ENCODE assay signal across 27 cellular contexts in the genomic region with DNA sequence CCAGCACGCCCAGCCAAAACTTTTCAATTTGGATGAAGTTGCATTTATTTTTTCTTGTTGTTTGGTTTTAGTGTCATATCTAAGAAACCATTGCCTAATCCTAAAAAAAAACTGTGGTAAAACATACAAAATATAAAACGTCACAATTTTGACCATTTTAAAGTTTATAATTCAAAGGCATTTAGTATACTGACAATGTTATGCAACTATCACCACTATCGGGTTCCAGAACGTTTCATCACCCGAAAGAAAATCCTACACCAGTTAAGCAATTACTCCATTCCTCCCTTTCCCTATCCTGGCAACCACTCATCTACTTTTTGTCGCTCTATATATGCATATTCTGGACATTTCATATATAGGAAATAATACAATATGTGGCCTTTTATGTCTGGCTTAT. TPM values are rescaled to one million over a fixed set of nuclear protein-coding genes. Genes with fewer than 3 reads are reported as not detected.
"Had no signal": no experiment of that assay in that cellular context is flagged by ENCODE, and none has a peak within 500 bp of the region (broad histone marks: within the 10 kb centered on the region; RNA-seq: fewer than 3 reads in every experiment).

No MANE protein-coding gene starts in this region.

- DNase-seq: activated CD4-positive, alpha-beta T cell treated with anti-CD3 and anti-CD28 coated beads, Interleukin-2, amount 50 U/mL, for 4 hours; activated CD8-positive, alpha-beta memory T cell treated with anti-CD3 and anti-CD28 coated beads, Interleukin-2, amount 50 U/mL, for 48 hours; activated naive CD4-positive, alpha-beta T cell; activated T-cell treated with anti-CD3 and anti-CD28 coated beads, Interleukin-2, amount 50 U/mL, for 4 hours; amniotic stem cell; cerebellar nuclear complex; head of caudate nucleus; hypothalamus; nephron progenitor cell; right cardiac atrium; stimulated activated CD4-positive, alpha-beta T cell treated with anti-CD3 and anti-CD28 coated beads, Interleukin-2, amount 100 ng/mL, for 48 hours; stimulated activated CD8-positive, alpha-beta memory T cell treated with anti-CD3 and anti-CD28 coated beads, Interleukin-4, amount 100 ng/mL, for 48 hours; stimulated activated naive B cell treated with anti-CD40 and anti-IgM and Interleukin-4, amounts not matched to agents 10 μg/mL and 1 μg/mL and 100 μg/mL, for 72 hours; T-helper 1 cell; testis; uterus had no signal

- H3K36me3 ChIP-seq: gastroesophageal sphincter, uterus had no signal

- H3K4me3 ChIP-seq: gastroesophageal sphincter, smooth muscle cell, testis, uterus had no signal

- H3K27ac ChIP-seq: gastroesophageal sphincter, parathyroid adenoma, testis, uterus had no signal

- H3K27me3 ChIP-seq: testis, uterus had no signal

- H3K79me2 ChIP-seq: parathyroid adenoma had no signal

- H3K9ac ChIP-seq: parathyroid adenoma had no signal

- H3K4me1 ChIP-seq: gastroesophageal sphincter, parathyroid adenoma, testis, uterus had no signal

- ATAC-seq: activated T-cell treated with anti-CD3 and anti-CD28 coated beads, Interleukin-2, amount 50 U/mL, for 4 hours; gastroesophageal sphincter; right cardiac atrium; stimulated activated naive B cell treated with anti-CD40 and anti-IgM and Interleukin-4, amounts not matched to agents 10 μg/mL and 1 μg/mL and 100 μg/mL, for 72 hours; WTC11 had no signal

- H2AFZ ChIP-seq: parathyroid adenoma had no signal

- H3K4me2 ChIP-seq: smooth muscle cell had no signal

- H3K9me3 ChIP-seq: gastroesophageal sphincter, testis, uterus had no signal

RNA-seq across cellular contexts. Expression of a gene that starts 30.5 kb away (rescaled TPM):
- total RNA-seq: activated CD8-positive, alpha-beta memory T cell treated with anti-CD3 and anti-CD28 coated beads for 36 hours; activated T-cell treated with anti-CD3 and anti-CD28 coated beads, Interleukin-2, amount 50 U/mL, for 4 hours; activated T-helper 2 cell treated with anti-CD3 and anti-CD28 coated beads, Interferon-gamma antibody, Interleukin-2, Interleukin-4, amounts not matched to agents 10 μg/mL and 5 μg/mL and 100 μg/mL, durations not matched to agents 14 hours and 24 hours and 36 hours; epithelial cell of proximal tubule; fibroblast of lung; liver; mononuclear cell; pulmonary artery endothelial cell; right cardiac atrium; smooth muscle cell; uterus had no signal
- polyA plus RNA-seq: fibroblast of lung, liver had no signal

RNA-seq across cellular contexts. Expression of a gene that starts 57.8 kb away (rescaled TPM):
- total RNA-seq: activated CD8-positive, alpha-beta memory T cell treated with anti-CD3 and anti-CD28 coated beads for 36 hours; activated T-cell treated with anti-CD3 and anti-CD28 coated beads, Interleukin-2, amount 50 U/mL, for 4 hours; activated T-helper 2 cell treated with anti-CD3 and anti-CD28 coated beads, Interferon-gamma antibody, Interleukin-2, Interleukin-4, amounts not matched to agents 10 μg/mL and 5 μg/mL and 100 μg/mL, durations not matched to agents 14 hours and 24 hours and 36 hours; epithelial cell of proximal tubule; fibroblast of lung; pulmonary artery endothelial cell; smooth muscle cell; WTC11 had no signal
- polyA plus RNA-seq: fibroblast of lung, smooth muscle cell had no signal
